37 cellular contexts compared by ENCODE assay signal in the genomic region with DNA sequence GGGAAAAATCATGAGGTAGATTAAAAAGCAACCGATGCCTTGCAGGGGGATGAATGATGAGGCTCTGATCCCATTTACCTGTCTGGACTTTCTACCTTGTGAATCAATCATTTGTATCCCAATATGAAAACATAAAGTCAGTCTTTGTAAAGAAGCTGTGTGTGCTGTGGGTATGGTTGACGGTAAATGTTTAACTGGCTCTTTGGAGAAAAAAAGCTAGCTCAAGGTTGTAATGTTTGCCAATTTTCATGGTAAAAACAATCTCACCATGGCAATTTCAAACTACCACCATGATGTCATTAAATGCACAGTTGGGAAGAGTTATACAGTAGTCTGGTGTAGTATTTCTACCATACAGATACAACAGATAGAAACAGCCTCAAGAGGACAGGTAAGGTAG. TPM values are rescaled to one million over a fixed set of nuclear protein-coding genes. Genes with fewer than 3 reads are reported as not detected.
"Had no signal": no experiment of that assay in that cellular context is flagged by ENCODE, and none has a peak within 500 bp of the region (broad histone marks: within the 10 kb centered on the region; RNA-seq: fewer than 3 reads in every experiment).

No MANE protein-coding gene starts in this region.

- H3K36me3 ChIP-seq: colonic mucosa, gastrocnemius medialis, heart left ventricle, left lung, neutrophil, right atrium auricular region, stomach, tibial artery had no signal

- H3K79me2 ChIP-seq: hepatocyte, parathyroid adenoma had no signal

- H3K27me3 Mint-ChIP-seq: dendritic cell treated with granulocyte-macrophage colony-stimulating factor and Interleukin-4, amounts not matched to agents 40 ng/mL and 50 ng/mL, for 4 days; progenitor cell of endocrine pancreas; type B pancreatic cell had no signal

- H3K27me3 ChIP-seq: colonic mucosa, gastrocnemius medialis, heart left ventricle, hepatocyte, left lung, neutrophil, right atrium auricular region, stomach, tibial artery had no signal

- H3K4me1 Mint-ChIP-seq: central memory CD8-positive, alpha-beta T cell; naive thymus-derived CD8-positive, alpha-beta T cell; stimulated activated effector memory CD8-positive, alpha-beta T cell treated with anti-CD3 and anti-CD28 coated beads, Interleukin-12 subunit alpha, Interleukin-12 subunit beta, amount 100 ng/mL, for 72 hours had no signal

- H3K9ac ChIP-seq: parathyroid adenoma had no signal

- H3K4me2 ChIP-seq: hepatocyte, smooth muscle cell had no signal

- H3K4me3 Mint-ChIP-seq: central memory CD8-positive, alpha-beta T cell; dendritic cell treated with granulocyte-macrophage colony-stimulating factor and Interleukin-4, amounts not matched to agents 40 ng/mL and 50 ng/mL, for 4 days; endodermal cell; naive thymus-derived CD8-positive, alpha-beta T cell; neural crest cell; stimulated activated effector memory CD8-positive, alpha-beta T cell treated with anti-CD3 and anti-CD28 coated beads, Interleukin-12 subunit alpha, Interleukin-12 subunit beta, amount 100 ng/mL, for 72 hours; type B pancreatic cell had no signal

- H3K4me3 ChIP-seq: colonic mucosa, gastrocnemius medialis, heart left ventricle, hepatocyte, left lung, right atrium auricular region, smooth muscle cell, stomach, tibial artery had no signal

- H3K27ac Mint-ChIP-seq: dendritic cell treated with granulocyte-macrophage colony-stimulating factor and Interleukin-4, amounts not matched to agents 40 ng/mL and 50 ng/mL, for 4 days; endodermal cell; naive thymus-derived CD8-positive, alpha-beta T cell; progenitor cell of endocrine pancreas; stimulated activated effector memory CD8-positive, alpha-beta T cell treated with anti-CD3 and anti-CD28 coated beads, Interleukin-12 subunit alpha, Interleukin-12 subunit beta, amount 100 ng/mL, for 72 hours; type B pancreatic cell had no signal

- H3K9me3 Mint-ChIP-seq: central memory CD8-positive, alpha-beta T cell; dendritic cell treated with granulocyte-macrophage colony-stimulating factor and Interleukin-4, amounts not matched to agents 40 ng/mL and 50 ng/mL, for 4 days; endodermal cell; neural crest cell; stimulated activated effector memory CD8-positive, alpha-beta T cell treated with anti-CD3 and anti-CD28 coated beads, Interleukin-12 subunit alpha, Interleukin-12 subunit beta, amount 100 ng/mL, for 72 hours; type B pancreatic cell had no signal

- H2AFZ ChIP-seq: hepatocyte, parathyroid adenoma had no signal

- H3K9me3 ChIP-seq: colonic mucosa, gastrocnemius medialis, heart left ventricle, left lung, neutrophil, right atrium auricular region, stomach, tibial artery had no signal

- H3K4me1 ChIP-seq: colonic mucosa, left lung, tibial artery had no signal

- DNase-seq: colonic mucosa; effector CD8-positive, alpha-beta T cell; endodermal cell; foreskin fibroblast; gastrocnemius medialis; heart left ventricle; islet precursor cell; left lung; mesendoderm; midbrain; naive thymus-derived CD8-positive, alpha-beta T cell; stimulated activated CD4-positive, alpha-beta T cell treated with anti-CD3 and anti-CD28 coated beads, Interleukin-2, amount 100 ng/mL, for 24 hours; stimulated activated CD4-positive, alpha-beta T cell treated with anti-CD3 and anti-CD28 coated beads, Interleukin-4, amount 100 ng/mL, for 24 hours; stimulated activated naive CD4-positive, alpha-beta T cell treated with Interleukin-2 at 50 U/mL for 16 hours; stomach; tibial artery had no signal

- H3K27ac ChIP-seq: colonic mucosa, epithelial cell of prostate, gastrocnemius medialis, heart left ventricle, hepatocyte, left lung, neutrophil, parathyroid adenoma, right atrium auricular region, stomach, tibial artery had no signal

- H3K36me3 Mint-ChIP-seq: naive thymus-derived CD8-positive, alpha-beta T cell; stimulated activated effector memory CD8-positive, alpha-beta T cell treated with anti-CD3 and anti-CD28 coated beads, Interleukin-12 subunit alpha, Interleukin-12 subunit beta, amount 100 ng/mL, for 72 hours; type B pancreatic cell had no signal

RNA-seq across cellular contexts. Expression of gene TTR, which starts 14.6 kb away (rescaled TPM):
- total RNA-seq: chondrocyte; endodermal cell; glomerular endothelial cell; heart left ventricle; left lung; lower leg skin; lung microvascular endothelial cell; myocyte; naive thymus-derived CD8-positive, alpha-beta T cell; neural crest cell; omental fat pad; right atrium auricular region; sciatic nerve; smooth muscle cell; subcutaneous adipose tissue; urinary bladder had no signal
- polyA plus RNA-seq: naive thymus-derived CD8-positive, alpha-beta T cell had no signal
